1 cellular context compared by ENCODE assay signal in the genomic region with DNA sequence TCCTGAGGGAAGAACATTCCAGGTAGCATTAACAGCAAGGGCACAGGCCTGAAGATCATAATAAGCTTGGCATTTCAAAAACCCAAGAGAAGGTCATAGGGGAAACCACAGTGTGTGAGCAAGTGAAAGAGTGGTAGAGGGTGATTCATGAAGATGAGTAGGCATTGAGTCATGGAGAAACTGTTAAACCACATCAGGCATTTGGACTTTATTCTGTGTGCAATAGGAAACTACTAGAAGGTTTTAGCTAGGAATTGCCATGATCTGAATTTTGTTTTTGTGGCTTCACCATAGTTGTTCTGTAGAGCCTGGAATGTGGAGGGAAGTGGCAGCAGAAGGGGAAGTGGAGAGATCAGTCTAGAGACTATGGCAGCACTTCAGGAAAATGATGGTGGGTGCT.
TF ChIP-seq lines count a peak whose summit lies in the region.

No MANE protein-coding gene starts in this region.

TF ChIP-seq in A549, 52 proteins besides CTCF, POLR2A, EP300 and RAD21 (continued from another document):
- TF ChIP-seq BCL3 (IDR thresholded peaks at IDR 0.05) = peak; percentile 31; the same call in 1 of the 3 replicates
TF ChIP-seq in A549: peak in this region for 7.
